In genomic region chr19:12439686-12440411, GRCh38 we compare ENCODE assay signal across 8 cellular contexts. TPM values are rescaled to one million over a fixed set of nuclear protein-coding genes. Genes with fewer than 3 reads are reported as not detected.
DNase-seq lines count a peak whose midpoint lies in the region; ATAC-seq and TF ChIP-seq lines count a peak whose summit lies in the region.
"Not testable (repeated sequence)": the region's sequence is repeated elsewhere in the genome, so short reads cannot be mapped to it uniquely, and the experiment has no call there.

No MANE protein-coding gene starts in this region.

- peak; percentile 38 for DNase-seq in EH (ENCODE audit: low read depth)
- DNase-seq in HFF-Myc (ENCODE audit: extremely low read depth, low read depth); omental fat pad (ENCODE audit: low spot score): not testable (repeated sequence)
- peak; percentile 11 for DNase-seq in NAMALWA (ENCODE audit: low spot score)
- DNase-seq in WTC11 (ENCODE audit: low spot score) = peak; percentile 53
- peak; percentile 47 for DNase-seq in astrocyte of the hippocampus (ENCODE audit: low read depth, low spot score)
- DNase-seq in right cardiac atrium = peak in 1 of 3 donors; percentile 45
- DNase-seq in stimulated activated naive CD8-positive, alpha-beta T cell treated with anti-CD3 and anti-CD28 coated beads, Interleukin-15, Interleukin-2, amounts not matched to agents 100 U/mL and 50 U/mL, for 24 hours = peak; percentile 68

- TF ChIP-seq CTCF in HFF-Myc (IDR thresholded peaks at IDR 0.05; ENCODE audit: low read depth, low read length, missing control alignments); WTC11 (IDR thresholded peaks at IDR 0.05); omental fat pad (IDR thresholded peaks at IDR 0.05): not testable (repeated sequence)

- CTCF ChIA-PET in WTC11 (lab: Charles Lee) = not testable (repeated sequence)

- peaks cover 26% of the 10 kb centered on the region for H3K9me3 Mint-ChIP-seq in WTC11

- peak overlapping the region; percentile 93 for H3K27ac Mint-ChIP-seq in WTC11

- WGBS in right cardiac atrium = 2% methylated on average over 19 of the region's 23 CpGs

- intact Hi-C loops in right cardiac atrium (cut with DNase I) = not testable (repeated sequence)

- not testable (repeated sequence) for H3K27ac ChIP-seq in right cardiac atrium (ENCODE audit: low read length)

- H3K9me3 ChIP-seq in right cardiac atrium (ENCODE audit: control insufficient read depth, low read length) = not testable (repeated sequence)

- H3K4me3 ChIP-seq in HFF-Myc (replicated peaks; ENCODE audit: low read depth, low read length) (peak overlapping the region; percentile 66), right cardiac atrium (ENCODE audit: low read length) (peak overlapping the region; percentile 38)

- not testable (repeated sequence) for H3K36me3 Mint-ChIP-seq in WTC11

- not testable (repeated sequence) for H3K4me1 ChIP-seq in right cardiac atrium (ENCODE audit: control insufficient read depth, insufficient read depth, low read length)

- peak; percentile 26 for ATAC-seq in WTC11
- peak; percentile 4 to 38 for ATAC-seq in right cardiac atrium
- ATAC-seq in omental fat pad (ENCODE audit: low FRiP score) = peak; percentile 22
- peak; percentile 21 for ATAC-seq in stimulated activated naive CD8-positive, alpha-beta T cell treated with anti-CD3 and anti-CD28 coated beads, Interleukin-15, Interleukin-2, amounts not matched to agents 100 U/mL and 50 U/mL, for 24 hours

- not testable (repeated sequence) for H3K27me3 Mint-ChIP-seq in WTC11 (ENCODE audit: low read depth)

- H3K4me3 Mint-ChIP-seq in WTC11 = peak overlapping the region; percentile 99

- H3K4me1 Mint-ChIP-seq in WTC11 = peaks cover 14% of the 10 kb centered on the region

- POLR2A ChIA-PET in WTC11 (lab: Charles Lee) = interaction anchor here (1.3 kb wide), 1 partner anchor 56 kb away, joined by 3 read pairs; no protein-coding TSS in a partner anchor

- H3K27me3 ChIP-seq in right cardiac atrium (ENCODE audit: control insufficient read depth, insufficient read depth) = not testable (repeated sequence)

RNA-seq across cellular contexts. Expression of gene ZNF443, which starts 1.0 kb away (rescaled TPM):
- total RNA-seq in WTC11 (2021) = 7.0 to 8.0 TPM (median 7.1 TPM) in 3 replicates
- 1 to 10 TPM; 2.6 to 2.7 (median 2.6) TPM for total RNA-seq in right cardiac atrium
- polyA plus RNA-seq in right cardiac atrium = 1.7 TPM
- total RNA-seq in omental fat pad = 1 to 10 TPM; 2.3 to 6.5 (median 2.7) TPM

RNA-seq across cellular contexts. Expression of gene ZNF799, which starts 38.8 kb away (rescaled TPM):
- total RNA-seq in WTC11 (2021) (3.7 to 4.4 TPM (median 4.0 TPM) in 3 replicates), right cardiac atrium (1 to 10 TPM; 2.3 to 3.4 (median 3.0) TPM), omental fat pad (10 to 100 TPM in 1 of 4 donors, 1 to 10 TPM in 3; 3.1 to 11.0 (median 4.2) TPM)
- polyA plus RNA-seq in right cardiac atrium = 2.1 TPM

RNA-seq across cellular contexts. Expression of gene ZNF709, which starts 44.8 kb away (rescaled TPM):
- total RNA-seq in WTC11 (2021) (3.0 to 3.8 TPM (median 3.4 TPM) in 3 replicates), right cardiac atrium (1 to 10 TPM; 1.3 to 2.6 (median 2.0) TPM), omental fat pad (1 to 10 TPM; 1.8 to 4.6 (median 2.4) TPM)
- 1.3 TPM for polyA plus RNA-seq in right cardiac atrium
